34 cellular contexts compared by ENCODE assay signal in the genomic region with DNA sequence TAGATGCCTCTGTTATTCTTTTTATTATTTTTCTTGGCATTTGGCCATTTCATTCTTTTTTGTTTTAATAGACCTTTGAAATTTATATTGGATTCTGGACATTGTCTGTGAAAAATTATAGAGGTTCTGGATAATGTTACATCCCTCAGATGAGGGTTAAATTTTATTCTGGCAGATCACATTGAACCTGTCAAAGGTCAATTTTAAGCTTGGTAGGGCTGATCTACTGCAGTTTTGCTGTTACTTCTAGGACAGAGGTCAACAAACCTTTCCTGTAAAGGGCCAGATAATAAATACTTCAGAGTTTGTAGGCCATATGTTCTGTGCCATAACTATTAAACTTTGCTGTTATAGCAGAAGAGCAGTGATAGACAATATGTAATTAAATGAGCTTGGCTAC.
"Had no signal": no experiment of that assay in that cellular context is flagged by ENCODE, and none has a peak within 500 bp of the region (broad histone marks: within the 10 kb centered on the region; RNA-seq: fewer than 3 reads in every experiment).

No MANE protein-coding gene starts in this region.

- H3K9me3 ChIP-seq: adrenal gland had no signal

- FAIRE-seq: astrocyte, bronchial epithelial cell had no signal

- H3K4me1 ChIP-seq: adrenal gland, ascending aorta, body of pancreas, breast epithelium had no signal

- H3K4me3 ChIP-seq: adrenal gland, ascending aorta, body of pancreas, breast epithelium, cardiac muscle cell had no signal

- DNase-seq: activated effector memory CD4-positive, alpha-beta T cell treated with anti-CD3 and anti-CD28 coated beads, Interleukin-2, amount 50 U/mL, for 16 hours; activated effector memory CD4-positive, alpha-beta T cell treated with Interleukin-2 at 50 U/mL for 16 hours; activated gamma-delta T cell; activated gamma-delta T cell treated with Interleukin-2 at 50 U/mL for 16 hours; activated naive CD4-positive, alpha-beta T cell; activated naive CD4-positive, alpha-beta T cell treated with anti-CD3 and anti-CD28 coated beads for 36 hours; activated naive CD4-positive, alpha-beta T cell treated with anti-CD3 and anti-CD28 coated beads, Interleukin-2, amount 10 ng/mL, durations not matched to agents 7 days and 5 days; activated naive CD4-positive, alpha-beta T cell treated with anti-CD3 and anti-CD28 coated beads, Interleukin-2, amount 50 U/mL, for 16 hours; activated naive CD4-positive, alpha-beta T cell treated with Interleukin-2 at 50 U/mL for 16 hours; activated naive CD8-positive, alpha-beta T cell treated with anti-CD3 and anti-CD28 coated beads for 36 hours; activated naive CD8-positive, alpha-beta T cell treated with anti-CD3 and anti-CD28 coated beads, Interleukin-2, amount 10 ng/mL, durations not matched to agents 7 days and 5 days; activated naive CD8-positive, alpha-beta T cell treated with anti-CD3 and anti-CD28 coated beads, Interleukin-2, amount 50 U/mL, for 24 hours; activated T-cell treated with anti-CD3 and anti-CD28 coated beads, Interleukin-2, amount 50 U/mL, for 1 hour; activated T-cell treated with anti-CD3 and anti-CD28 coated beads, Interleukin-2, amount 50 U/mL, for 24 hours; activated T-cell treated with anti-CD3 and anti-CD28 coated beads, Interleukin-2, amount 50 U/mL, for 4 hours; activated T-cell treated with anti-CD3 and anti-CD28 coated beads, Interleukin-2, amount 50 U/mL, for 48 hours; activated T-cell treated with anti-CD3 and anti-CD28 coated beads, Interleukin-2, amount 50 U/mL, for 72 hours; adrenal gland; amniotic stem cell; amygdala; anterior cingulate cortex; aorta; body of pancreas; brain microvascular endothelial cell; caudate nucleus; central memory CD4-positive, alpha-beta T cell; cerebellar nuclear complex had no signal

- H3K36me3 ChIP-seq: adrenal gland, ascending aorta, brain microvascular endothelial cell, breast epithelium, cardiac muscle cell had no signal

- ATAC-seq: activated naive CD4-positive, alpha-beta T cell treated with anti-CD3 and anti-CD28 coated beads, Interleukin-2, amount 50 U/mL, for 72 hours; activated naive CD8-positive, alpha-beta T cell treated with anti-CD3 and anti-CD28 coated beads, Interleukin-2, amount 50 U/mL, for 24 hours; activated T-cell treated with anti-CD3 and anti-CD28 coated beads, Interleukin-2, amount 50 U/mL, for 4 hours; activated T-cell treated with anti-CD3 and anti-CD28 coated beads, Interleukin-2, amount 50 U/mL, for 72 hours; activated T-helper 17 cell treated with anti-CD3 and anti-CD28 coated beads, Interleukin-2, amount 50 U/mL, for 72 hours; body of pancreas had no signal

- H3K27me3 ChIP-seq: adrenal gland, ascending aorta, body of pancreas, brain microvascular endothelial cell, breast epithelium, cardiac muscle cell had no signal

- H3K27ac ChIP-seq: adrenal gland, ascending aorta, body of pancreas, brain microvascular endothelial cell, breast epithelium, cardiac muscle cell had no signal
